ENCODE assay signal across 1 cellular context in genomic region chr22:24107668-24108067, GRCh38.
TF ChIP-seq lines count a peak whose summit lies in the region.

No MANE protein-coding gene starts in this region.

TF ChIP-seq in H1, 55 proteins besides CTCF, POLR2A, EP300 and RAD21:
- TF ChIP-seq ATF3 (IDR thresholded peaks at IDR 0.05; ENCODE audit: insufficient read depth, low read depth, low read length) = no peak
- no peak for TF ChIP-seq SAP30 (IDR thresholded peaks at IDR 0.05; ENCODE audit: insufficient read depth, insufficient replicate concordance, low read length)
- TF ChIP-seq CEBPB (IDR thresholded peaks at IDR 0.05; ENCODE audit: low read depth, low read length) = no peak
- no peak for TF ChIP-seq EZH2 (IDR thresholded peaks at IDR 0.05; ENCODE audit: low read depth, low read length, severe bottlenecking)
- no peak for TF ChIP-seq MAFK (IDR thresholded peaks at IDR 0.05; ENCODE audit: low read depth, low read length)
- no peak for TF ChIP-seq HDAC2 (IDR thresholded peaks at IDR 0.05; ENCODE audit: borderline replicate concordance in 1 of 2, low read depth in 2 of 2, low read length in 2 of 2)
- no peak for TF ChIP-seq CBX8 (IDR thresholded peaks at IDR 0.05; ENCODE audit: borderline replicate concordance, low read depth, low read length)
- no peak for TF ChIP-seq GTF2F1 (IDR thresholded peaks at IDR 0.05; ENCODE audit: borderline replicate concordance, low read depth, low read length)
- TF ChIP-seq SP2 (IDR thresholded peaks at IDR 0.05; ENCODE audit: low read length) = no peak
- TF ChIP-seq SUZ12 (IDR thresholded peaks at IDR 0.05; ENCODE audit: low read length) = no peak
- no peak for TF ChIP-seq POLR2AphosphoS5 (IDR thresholded peaks at IDR 0.05; ENCODE audit: low read depth, low read length)
- no peak for TF ChIP-seq JUND (IDR thresholded peaks at IDR 0.05; ENCODE audit: low read length)
TF ChIP-seq in H1: peak in this region for 0.
